In the genomic region with DNA sequence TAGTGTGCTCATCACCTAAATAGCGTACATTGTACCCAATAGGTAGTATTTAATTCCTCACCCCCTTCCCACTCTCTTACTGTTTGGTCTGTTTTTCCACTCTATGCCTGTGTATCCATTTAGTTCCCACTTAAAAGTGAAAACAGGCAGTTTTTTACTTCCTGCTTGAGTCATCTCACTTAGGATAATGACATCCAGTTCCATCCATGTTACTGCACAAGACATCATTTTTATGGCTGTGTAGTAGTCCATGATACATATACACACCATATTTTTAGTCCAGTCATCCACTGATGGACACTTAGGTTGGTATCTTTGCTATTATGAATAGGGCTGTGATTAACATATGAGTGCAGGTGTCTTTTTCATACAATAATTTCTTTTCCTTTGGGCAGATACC, we compare ENCODE assay signal across 2 cellular contexts.
TF ChIP-seq lines count a peak whose summit lies in the region.

No MANE protein-coding gene starts in this region.

TF ChIP-seq in K562, 482 proteins besides CTCF, POLR2A, EP300 and RAD21 (continued from another document):
- TF ChIP-seq ZNF408 (CRISPR knock-in tag; IDR thresholded peaks at IDR 0.05; ENCODE audit: low read depth) (no peak), ZNF146 (CRISPR knock-in tag; IDR thresholded peaks at IDR 0.05; ENCODE audit: unreplicated experiment) (peak; percentile 81), RCOR1 (IDR thresholded peaks at IDR 0.05; ENCODE audit: borderline replicate concordance in 1 of 2, low read depth in 2 of 2, low read length in 2 of 2) (no peak)
- TF ChIP-seq, protein P1, sequence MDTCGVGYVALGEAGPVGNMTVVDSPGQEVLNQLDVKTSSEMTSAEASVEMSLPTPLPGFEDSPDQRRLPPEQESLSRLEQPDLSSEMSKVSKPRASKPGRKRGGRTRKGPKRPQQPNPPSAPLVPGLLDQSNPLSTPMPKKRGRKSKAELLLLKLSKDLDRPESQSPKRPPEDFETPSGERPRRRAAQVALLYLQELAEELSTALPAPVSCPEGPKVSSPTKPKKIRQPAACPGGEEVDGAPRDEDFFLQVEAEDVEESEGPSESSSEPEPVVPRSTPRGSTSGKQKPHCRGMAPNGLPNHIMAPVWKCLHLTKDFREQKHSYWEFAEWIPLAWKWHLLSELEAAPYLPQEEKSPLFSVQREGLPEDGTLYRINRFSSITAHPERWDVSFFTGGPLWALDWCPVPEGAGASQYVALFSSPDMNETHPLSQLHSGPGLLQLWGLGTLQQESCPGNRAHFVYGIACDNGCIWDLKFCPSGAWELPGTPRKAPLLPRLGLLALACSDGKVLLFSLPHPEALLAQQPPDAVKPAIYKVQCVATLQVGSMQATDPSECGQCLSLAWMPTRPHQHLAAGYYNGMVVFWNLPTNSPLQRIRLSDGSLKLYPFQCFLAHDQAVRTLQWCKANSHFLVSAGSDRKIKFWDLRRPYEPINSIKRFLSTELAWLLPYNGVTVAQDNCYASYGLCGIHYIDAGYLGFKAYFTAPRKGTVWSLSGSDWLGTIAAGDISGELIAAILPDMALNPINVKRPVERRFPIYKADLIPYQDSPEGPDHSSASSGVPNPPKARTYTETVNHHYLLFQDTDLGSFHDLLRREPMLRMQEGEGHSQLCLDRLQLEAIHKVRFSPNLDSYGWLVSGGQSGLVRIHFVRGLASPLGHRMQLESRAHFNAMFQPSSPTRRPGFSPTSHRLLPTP (IDR thresholded peaks at IDR 0.05; ENCODE audit: borderline replicate concordance, extremely low read depth, insufficient read length): no peak
- TF ChIP-seq, protein P2, sequence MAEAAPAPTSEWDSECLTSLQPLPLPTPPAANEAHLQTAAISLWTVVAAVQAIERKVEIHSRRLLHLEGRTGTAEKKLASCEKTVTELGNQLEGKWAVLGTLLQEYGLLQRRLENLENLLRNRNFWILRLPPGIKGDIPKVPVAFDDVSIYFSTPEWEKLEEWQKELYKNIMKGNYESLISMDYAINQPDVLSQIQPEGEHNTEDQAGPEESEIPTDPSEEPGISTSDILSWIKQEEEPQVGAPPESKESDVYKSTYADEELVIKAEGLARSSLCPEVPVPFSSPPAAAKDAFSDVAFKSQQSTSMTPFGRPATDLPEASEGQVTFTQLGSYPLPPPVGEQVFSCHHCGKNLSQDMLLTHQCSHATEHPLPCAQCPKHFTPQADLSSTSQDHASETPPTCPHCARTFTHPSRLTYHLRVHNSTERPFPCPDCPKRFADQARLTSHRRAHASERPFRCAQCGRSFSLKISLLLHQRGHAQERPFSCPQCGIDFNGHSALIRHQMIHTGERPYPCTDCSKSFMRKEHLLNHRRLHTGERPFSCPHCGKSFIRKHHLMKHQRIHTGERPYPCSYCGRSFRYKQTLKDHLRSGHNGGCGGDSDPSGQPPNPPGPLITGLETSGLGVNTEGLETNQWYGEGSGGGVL (CRISPR knock-in tag; IDR thresholded peaks at IDR 0.05): no peak

TF ChIP-seq in GM23338, 12 proteins besides CTCF, POLR2A, EP300 and RAD21 (continued from another document):
- TF ChIP-seq, protein P3, sequence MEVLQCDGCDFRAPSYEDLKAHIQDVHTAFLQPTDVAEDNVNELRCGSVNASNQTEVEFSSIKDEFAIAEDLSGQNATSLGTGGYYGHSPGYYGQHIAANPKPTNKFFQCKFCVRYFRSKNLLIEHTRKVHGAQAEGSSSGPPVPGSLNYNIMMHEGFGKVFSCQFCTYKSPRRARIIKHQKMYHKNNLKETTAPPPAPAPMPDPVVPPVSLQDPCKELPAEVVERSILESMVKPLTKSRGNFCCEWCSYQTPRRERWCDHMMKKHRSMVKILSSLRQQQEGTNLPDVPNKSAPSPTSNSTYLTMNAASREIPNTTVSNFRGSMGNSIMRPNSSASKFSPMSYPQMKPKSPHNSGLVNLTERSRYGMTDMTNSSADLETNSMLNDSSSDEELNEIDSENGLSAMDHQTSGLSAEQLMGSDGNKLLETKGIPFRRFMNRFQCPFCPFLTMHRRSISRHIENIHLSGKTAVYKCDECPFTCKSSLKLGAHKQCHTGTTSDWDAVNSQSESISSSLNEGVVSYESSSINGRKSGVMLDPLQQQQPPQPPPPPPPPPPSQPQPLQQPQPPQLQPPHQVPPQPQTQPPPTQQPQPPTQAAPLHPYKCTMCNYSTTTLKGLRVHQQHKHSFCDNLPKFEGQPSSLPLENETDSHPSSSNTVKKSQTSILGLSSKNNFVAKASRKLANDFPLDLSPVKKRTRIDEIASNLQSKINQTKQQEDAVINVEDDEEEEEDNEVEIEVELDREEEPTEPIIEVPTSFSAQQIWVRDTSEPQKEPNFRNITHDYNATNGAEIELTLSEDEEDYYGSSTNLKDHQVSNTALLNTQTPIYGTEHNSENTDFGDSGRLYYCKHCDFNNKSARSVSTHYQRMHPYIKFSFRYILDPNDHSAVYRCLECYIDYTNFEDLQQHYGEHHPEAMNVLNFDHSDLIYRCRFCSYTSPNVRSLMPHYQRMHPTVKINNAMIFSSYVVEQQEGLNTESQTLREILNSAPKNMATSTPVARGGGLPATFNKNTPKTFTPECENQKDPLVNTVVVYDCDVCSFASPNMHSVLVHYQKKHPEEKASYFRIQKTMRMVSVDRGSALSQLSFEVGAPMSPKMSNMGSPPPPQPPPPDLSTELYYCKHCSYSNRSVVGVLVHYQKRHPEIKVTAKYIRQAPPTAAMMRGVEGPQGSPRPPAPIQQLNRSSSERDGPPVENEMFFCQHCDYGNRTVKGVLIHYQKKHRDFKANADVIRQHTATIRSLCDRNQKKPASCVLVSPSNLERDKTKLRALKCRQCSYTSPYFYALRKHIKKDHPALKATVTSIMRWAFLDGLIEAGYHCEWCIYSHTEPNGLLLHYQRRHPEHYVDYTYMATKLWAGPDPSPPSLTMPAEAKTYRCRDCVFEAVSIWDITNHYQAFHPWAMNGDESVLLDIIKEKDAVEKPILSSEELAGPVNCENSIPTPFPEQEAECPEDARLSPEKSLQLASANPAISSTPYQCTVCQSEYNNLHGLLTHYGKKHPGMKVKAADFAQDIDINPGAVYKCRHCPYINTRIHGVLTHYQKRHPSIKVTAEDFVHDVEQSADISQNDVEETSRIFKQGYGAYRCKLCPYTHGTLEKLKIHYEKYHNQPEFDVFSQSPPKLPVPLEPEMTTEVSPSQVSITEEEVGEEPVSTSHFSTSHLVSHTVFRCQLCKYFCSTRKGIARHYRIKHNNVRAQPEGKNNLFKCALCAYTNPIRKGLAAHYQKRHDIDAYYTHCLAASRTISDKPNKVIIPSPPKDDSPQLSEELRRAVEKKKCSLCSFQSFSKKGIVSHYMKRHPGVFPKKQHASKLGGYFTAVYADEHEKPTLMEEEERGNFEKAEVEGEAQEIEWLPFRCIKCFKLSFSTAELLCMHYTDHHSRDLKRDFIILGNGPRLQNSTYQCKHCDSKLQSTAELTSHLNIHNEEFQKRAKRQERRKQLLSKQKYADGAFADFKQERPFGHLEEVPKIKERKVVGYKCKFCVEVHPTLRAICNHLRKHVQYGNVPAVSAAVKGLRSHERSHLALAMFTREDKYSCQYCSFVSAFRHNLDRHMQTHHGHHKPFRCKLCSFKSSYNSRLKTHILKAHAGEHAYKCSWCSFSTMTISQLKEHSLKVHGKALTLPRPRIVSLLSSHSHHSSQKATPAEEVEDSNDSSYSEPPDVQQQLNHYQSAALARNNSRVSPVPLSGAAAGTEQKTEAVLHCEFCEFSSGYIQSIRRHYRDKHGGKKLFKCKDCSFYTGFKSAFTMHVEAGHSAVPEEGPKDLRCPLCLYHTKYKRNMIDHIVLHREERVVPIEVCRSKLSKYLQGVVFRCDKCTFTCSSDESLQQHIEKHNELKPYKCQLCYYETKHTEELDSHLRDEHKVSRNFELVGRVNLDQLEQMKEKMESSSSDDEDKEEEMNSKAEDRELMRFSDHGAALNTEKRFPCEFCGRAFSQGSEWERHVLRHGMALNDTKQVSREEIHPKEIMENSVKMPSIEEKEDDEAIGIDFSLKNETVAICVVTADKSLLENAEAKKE (CRISPR knock-in tag; IDR thresholded peaks at IDR 0.05): no peak
TF ChIP-seq in GM23338: peak in this region for 0.
